ENCODE assay signal across 12 cellular contexts in the genomic region with DNA sequence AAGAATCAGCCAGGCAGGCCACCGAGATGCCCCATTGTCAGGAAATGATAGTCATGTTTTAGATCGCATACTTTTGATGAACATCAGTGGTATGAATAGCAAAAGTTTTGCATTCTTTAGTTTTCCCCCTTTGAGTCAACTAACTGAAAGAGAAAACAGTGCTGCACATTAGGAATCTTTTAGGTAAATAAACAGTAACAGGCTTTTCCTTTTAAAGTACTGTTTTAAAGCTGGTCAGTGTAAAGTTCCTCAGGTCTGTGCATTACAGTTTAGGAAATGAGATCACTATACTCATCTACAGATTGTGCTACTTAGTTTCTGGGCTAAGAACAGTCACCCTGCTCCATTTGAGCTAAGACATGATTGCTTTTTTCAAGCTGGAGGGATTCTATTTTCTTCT. TPM values are rescaled to one million over a fixed set of nuclear protein-coding genes. Genes with fewer than 3 reads are reported as not detected.
A peak's percentile ranks its signal among the peaks of the same experiment; 100 is the strongest.
DNase-seq lines count a peak whose midpoint lies in the region; ATAC-seq, FAIRE-seq and TF ChIP-seq lines count a peak whose summit lies in the region.
"Had no signal": no experiment of that assay in that cellular context is flagged by ENCODE, and none has a peak within 500 bp of the region (broad histone marks: within the 10 kb centered on the region; RNA-seq: fewer than 3 reads in every experiment).

No MANE protein-coding gene starts in this region.

- no peak overlapping the region for H2BK12ac ChIP-seq in mesenchymal stem cell (ENCODE audit: low read length in 2 of 2)

- intact Hi-C loops in CD4-positive, alpha-beta T cell (cut with DNase I, micrococcal nuclease) = no loop called here

- no peaks in the 10 kb centered on the region for H3K27me3 ChIP-seq in CD4-positive, alpha-beta T cell (ENCODE audit: control insufficient read depth, insufficient read depth, low read length)
- no peaks in the 10 kb centered on the region for H3K27me3 ChIP-seq in mesenchymal stem cell (ENCODE audit: control insufficient read depth in 1 of 2, insufficient read depth in 1 of 2, low read length in 2 of 2)
- no peaks in the 10 kb centered on the region for H3K27me3 ChIP-seq in small intestine (ENCODE audit: control insufficient read depth in 2 of 2, insufficient read depth in 2 of 2, low read length in 2 of 2)
- H3K27me3 ChIP-seq: sigmoid colon had no signal

- no peak for TF ChIP-seq POLR2A in GM12892 (IDR thresholded peaks at IDR 0.05; ENCODE audit: low read depth, low read length)

- H3K36me3 ChIP-seq in mesenchymal stem cell (ENCODE audit: control insufficient read depth in 1 of 2, insufficient read depth in 2 of 2, low read depth in 1 of 2, low read length in 2 of 2) = peaks cover 0 to 14% of the 10 kb centered on the region in 2 experiments
- H3K36me3 ChIP-seq in small intestine (ENCODE audit: control insufficient read depth in 2 of 2, insufficient read depth in 2 of 2, low read length in 2 of 2) = peaks cover 0 to 2% of the 10 kb centered on the region in 2 donors

- CTCF ChIA-PET in CD4-positive, alpha-beta T cell (lab: Charles Lee) = interaction anchor here (1.1 to 1.4 kb wide), 4 partner anchors 14 to 200 kb away, joined by 3 to 6 read pairs (median 3); no protein-coding TSS in a partner anchor

- no peaks in the 10 kb centered on the region for H3K4me1 ChIP-seq in mesenchymal stem cell (ENCODE audit: control insufficient read depth, insufficient read depth, low read depth, low read length)
- H3K4me1 ChIP-seq in small intestine (ENCODE audit: control insufficient read depth in 2 of 2, insufficient read depth in 1 of 2, low read depth in 1 of 2, low read length in 1 of 2) = no peaks in the 10 kb centered on the region

- H3K9ac ChIP-seq in mesenchymal stem cell (ENCODE audit: low read length) = no peak overlapping the region

- DNase-seq in CD4-positive, alpha-beta T cell = no peak
- DNase-seq in HS-27A (ENCODE audit: low read depth) (peak; percentile 35), astrocyte of the hippocampus (ENCODE audit: low read depth, low spot score) (peak; percentile 34), mesenchymal stem cell (peak; percentile 32), GM12892 (ENCODE audit: insufficient read length) (no peak), small intestine (no peak), C1 segment of cervical spinal cord (lab: John Stamatoyannopoulos, UW) (no peak)
- DNase-seq: activated CD4-positive, alpha-beta T cell treated with anti-CD3 and anti-CD28 coated beads for 1 hour; NCI-H1092 treated with DMSO at 0.1 percent for 48 hours; NCI-H226; nephron progenitor cell; sigmoid colon had no signal

- H2AFZ ChIP-seq in mesenchymal stem cell (ENCODE audit: low read depth, low read length) = no peak overlapping the region

- no peak overlapping the region for H3K4ac ChIP-seq in mesenchymal stem cell (ENCODE audit: low read depth in 1 of 2, low read length in 2 of 2)

- POLR2A ChIA-PET in CD4-positive, alpha-beta T cell (lab: Charles Lee) = interaction anchor here (0.7 to 2.0 kb wide), 5 partner anchors 9 to 197 kb away, joined by 3 to 7 read pairs (median 4); partner anchors contain the start of gene RASGRP1

- H2BK120ac ChIP-seq in mesenchymal stem cell (ENCODE audit: low read depth, low read length) = no peak overlapping the region

- peaks cover 41% of the 10 kb centered on the region for H3K4me1 Mint-ChIP-seq in CD4-positive, alpha-beta T cell (ENCODE audit: low read depth)

- no peak overlapping the region for H2BK15ac ChIP-seq in mesenchymal stem cell (ENCODE audit: low read depth, poor library complexity, severe bottlenecking)

- peak overlapping the region; percentile 9 for H3K4me2 ChIP-seq in mesenchymal stem cell (ENCODE audit: low read length, poor library complexity, severe bottlenecking)

- H3K4me3 ChIP-seq in mesenchymal stem cell (ENCODE audit: insufficient read depth in 1 of 2, low read depth in 1 of 2, low read length in 2 of 2) (no peak overlapping the region), small intestine (ENCODE audit: low read depth in 1 of 2, low read length in 2 of 2) (no peak overlapping the region)
- H3K4me3 ChIP-seq: sigmoid colon had no signal

- H3K9me3 Mint-ChIP-seq in CD4-positive, alpha-beta T cell = no peaks in the 10 kb centered on the region
- H3K9me3 Mint-ChIP-seq: nephron progenitor cell had no signal

- H3K36me3 Mint-ChIP-seq in CD4-positive, alpha-beta T cell (ENCODE audit: low read depth) = peaks cover 85% of the 10 kb centered on the region

- TF ChIP-seq CTCF in CD4-positive, alpha-beta T cell (IDR thresholded peaks at IDR 0.05) = no peak

- no peak overlapping the region for H4K91ac ChIP-seq in mesenchymal stem cell (ENCODE audit: low read length)

- no peaks in the 10 kb centered on the region for H3K9me3 ChIP-seq in CD4-positive, alpha-beta T cell (ENCODE audit: control insufficient read depth, low read length)
- no peaks in the 10 kb centered on the region for H3K9me3 ChIP-seq in mesenchymal stem cell (ENCODE audit: control insufficient read depth, low read length)
- H3K9me3 ChIP-seq in small intestine (ENCODE audit: control insufficient read depth, low read depth) = no peaks in the 10 kb centered on the region
- H3K9me3 ChIP-seq: sigmoid colon had no signal

- ATAC-seq in CD4-positive, alpha-beta T cell (ENCODE audit: poor library complexity) = no peak

- peak overlapping the region; percentile 42 for H3K27ac Mint-ChIP-seq in CD4-positive, alpha-beta T cell
- H3K27ac Mint-ChIP-seq: nephron progenitor cell had no signal

- H3K23ac ChIP-seq in mesenchymal stem cell (ENCODE audit: low read length in 2 of 2) = no peak overlapping the region

- peak overlapping the region; percentile 22 for H3K27ac ChIP-seq in CD4-positive, alpha-beta T cell (ENCODE audit: low read depth, low read length)
- peak overlapping the region; percentile 93 for H3K27ac ChIP-seq in mesenchymal stem cell (ENCODE audit: low read length, poor library complexity, severe bottlenecking)
- no peak overlapping the region for H3K27ac ChIP-seq in small intestine (ENCODE audit: low read depth in 1 of 2, low read length in 1 of 2)

- no peak overlapping the region for H3K18ac ChIP-seq in mesenchymal stem cell (ENCODE audit: low read depth in 1 of 2, low read length in 2 of 2)

- no peak for FAIRE-seq in GM12892 (lab: Jason Lieb, UNC)
- FAIRE-seq in small intestine (lab: Jason Lieb, UNC) = no peak

- H2BK5ac ChIP-seq in mesenchymal stem cell (ENCODE audit: low read depth, low read length, poor library complexity, severe bottlenecking) = no peak overlapping the region

- no peak overlapping the region for H3K4me3 Mint-ChIP-seq in CD4-positive, alpha-beta T cell
- H3K4me3 Mint-ChIP-seq: nephron progenitor cell had no signal

- H3K14ac ChIP-seq in mesenchymal stem cell (ENCODE audit: low read length in 2 of 2) = no peak overlapping the region

- WGBS in mesenchymal stem cell = 47% methylated on average over 2 of the region's 2 CpGs
- 69 to 80% (median 76%) methylated on average over 2 of the region's 2 CpGs for WGBS in small intestine, 3 donors

- H3K79me1 ChIP-seq in mesenchymal stem cell (replicated peaks; ENCODE audit: low read length, poor library complexity, severe bottlenecking) = no peaks in the 10 kb centered on the region

- no peak overlapping the region for H4K8ac ChIP-seq in mesenchymal stem cell (ENCODE audit: low read length)

- H2AK5ac ChIP-seq in mesenchymal stem cell (ENCODE audit: low read length, severe bottlenecking) = no peak overlapping the region

- no peaks in the 10 kb centered on the region for H3K27me3 Mint-ChIP-seq in CD4-positive, alpha-beta T cell

RNA-seq across cellular contexts. Expression of gene FAM98B, which starts 36.3 kb away (rescaled TPM):
- 10 to 100 TPM; 20.1 to 20.4 TPM for total RNA-seq in CD4-positive, alpha-beta T cell
- polyA plus RNA-seq in mesenchymal stem cell (2013, experiment 1 of 2) = 19.2 TPM
- polyA plus RNA-seq in mesenchymal stem cell (2013, experiment 2 of 2) = 21.0 TPM
- 29.7 TPM for polyA plus RNA-seq in GM12892 (2012; ENCODE audit: missing spikeins)
- 10 to 100 TPM in 1 of 3 donors, 1 to 10 TPM in 2; 5.8 to 14.8 (median 6.8) TPM for polyA plus RNA-seq in small intestine

Comparison
In these comparisons a context has a peak if more than half of its experiments do, and no peak if none do; other contexts are left out.
1. DNase-seq: peak in HS-27A (single experiment), astrocyte of the hippocampus (single experiment) and mesenchymal stem cell (single experiment); none in CD4-positive, alpha-beta T cell (0 of 10), GM12892 (single experiment), small intestine (single experiment) and C1 segment of cervical spinal cord (0 of 14).
2. H3K27ac ChIP-seq: peak in CD4-positive, alpha-beta T cell (single experiment) and mesenchymal stem cell (single experiment); none in small intestine (0 of 2).